ENCODE assay signal across 8 cellular contexts in genomic region chr7:51366930-51367613, GRCh38. TPM values are rescaled to one million over a fixed set of nuclear protein-coding genes. Genes with fewer than 3 reads are reported as not detected.
A peak's percentile ranks its signal among the peaks of the same experiment; 100 is the strongest.
DNase-seq lines count a peak whose midpoint lies in the region; ATAC-seq, FAIRE-seq and TF ChIP-seq lines count a peak whose summit lies in the region.

No MANE protein-coding gene starts in this region.

- intact Hi-C loops in MCF 10A (cut with micrococcal nuclease): loop anchor here (1.0 to 10.0 kb wide), 5 partner anchors 58 to 1275 kb away; partner anchors contain the start of gene ZPBP

- no peaks in the 10 kb centered on the region for H3K36me3 Mint-ChIP-seq in MCF 10A (ENCODE audit: insufficient read depth, unreplicated experiment)

- TF ChIP-seq CTCF in GM12872 (IDR thresholded peaks at IDR 0.05; ENCODE audit: insufficient read depth, low read depth, low read length) (peak; percentile 69), MCF 10A (IDR thresholded peaks at IDR 0.05; ENCODE audit: unreplicated experiment) (peak; percentile 76)

- peak; percentile 90 for FAIRE-seq in islet of Langerhans (lab: Jason Lieb, UNC)

- H3K27ac Mint-ChIP-seq in MCF 10A (ENCODE audit: low read depth, unreplicated experiment): no peak overlapping the region

- DNase-seq in AG08396 (ENCODE audit: low spot score) (peak; percentile 49), NCI-H510A (lab: John Stamatoyannopoulos, UW) (peak; percentile 72), MCF 10A (ENCODE audit: unreplicated experiment) (peak; percentile 62), superior temporal gyrus (ENCODE audit: extremely low spot score) (peak; percentile 90)

- CTCF ChIA-PET in MCF 10A (lab: Yijun Ruan, JAX): interaction anchor here (0.5 to 15.1 kb wide), 49 partner anchors 10 to 1658 kb away, joined by 3 to 400 read pairs (median 4); partner anchors contain the start of gene ZPBP

- H3K4me3 Mint-ChIP-seq in MCF 10A (ENCODE audit: unreplicated experiment): no peak overlapping the region

- POLR2A ChIA-PET in MCF 10A (lab: Yijun Ruan, JAX): interaction anchor here (1.2 to 2.8 kb wide), 2 partner anchors 142 to 204 kb away, joined by 4 to 15 read pairs; no protein-coding TSS in a partner anchor

- peaks cover 5% of the 10 kb centered on the region for H3K4me1 Mint-ChIP-seq in MCF 10A (ENCODE audit: insufficient read depth, unreplicated experiment)

- BruUV-seq in MCF 10A (replicated peaks; lab: Mats Ljungman, UMichigan): no TSS peak

- ATAC-seq in HG03139 (IDR thresholded peaks at IDR 0.05; ENCODE audit: unreplicated experiment) (peak; percentile 73), GM21723 (IDR thresholded peaks at IDR 0.05; ENCODE audit: unreplicated experiment) (no peak)

- peaks cover 11% of the 10 kb centered on the region for H3K27me3 Mint-ChIP-seq in MCF 10A (ENCODE audit: insufficient read depth, unreplicated experiment)

- peaks cover 9% of the 10 kb centered on the region for H3K9me3 Mint-ChIP-seq in MCF 10A (ENCODE audit: unreplicated experiment)

RNA-seq across cellular contexts. Expression of gene COBL, which starts 50.5 kb away (rescaled TPM):
- 7.3 and 12.3 TPM in 2 replicates for total RNA-seq in MCF 10A (2022)
